Comparison of ENCODE assay signal across 12 cellular contexts in the genomic region with DNA sequence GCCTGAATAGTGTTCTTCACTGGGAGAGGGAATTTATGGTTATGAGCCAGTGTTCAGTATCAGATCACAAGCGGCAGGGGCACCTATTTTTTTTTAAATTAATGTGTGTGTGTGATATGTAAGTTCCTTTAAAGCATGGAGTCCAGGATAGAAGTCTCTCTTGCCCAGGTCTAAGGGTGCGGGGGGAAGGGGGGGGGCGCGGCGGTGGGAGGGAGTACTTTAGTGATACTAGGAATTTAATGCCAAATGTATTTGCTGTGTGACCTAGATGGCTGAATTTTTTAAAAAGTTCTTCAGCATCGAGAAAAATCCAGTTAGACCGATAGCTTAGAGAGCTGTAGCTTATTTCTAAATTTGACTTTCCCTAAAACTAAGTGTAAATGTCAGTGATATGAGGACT. TPM values are rescaled to one million over a fixed set of nuclear protein-coding genes. Genes with fewer than 3 reads are reported as not detected.
DNase-seq lines count a peak whose midpoint lies in the region; ATAC-seq and TF ChIP-seq lines count a peak whose summit lies in the region.
"Had no signal": no experiment of that assay in that cellular context is flagged by ENCODE, and none has a peak within 500 bp of the region (broad histone marks: within the 10 kb centered on the region; RNA-seq: fewer than 3 reads in every experiment).

No MANE protein-coding gene starts in this region.

- no peak overlapping the region for H3K4me3 ChIP-seq in breast epithelium
- no peak overlapping the region for H3K4me3 ChIP-seq in transverse colon

- no peak for DNase-seq in activated naive CD8-positive, alpha-beta T cell treated with anti-CD3 and anti-CD28 coated beads, Interleukin-2, amount 50 U/mL, for 24 hours
- DNase-seq in breast epithelium (ENCODE audit: low spot score in 2 of 2) (no peak), mesothelial cell of epicardium (ENCODE audit: low spot score in 2 of 2, unreplicated experiment in 2 of 2) (no peak), transverse colon (no peak), 8988T (no peak), NCI-H187 (lab: John Stamatoyannopoulos, UW) (no peak)
- DNase-seq: activated CD8-positive, alpha-beta memory T cell treated with anti-CD3 and anti-CD28 coated beads, Interleukin-2, amount 50 U/mL, for 48 hours; GDM1; NCI-H69 had no signal

- H3K27ac Mint-ChIP-seq in activated naive CD8-positive, alpha-beta T cell: no peak overlapping the region
- no peak overlapping the region for H3K27ac Mint-ChIP-seq in activated naive CD8-positive, alpha-beta T cell treated with anti-CD3 and anti-CD28 coated beads, Interleukin-2, amount 50 U/mL, for 24 hours
- peak overlapping the region; percentile 45 for H3K27ac Mint-ChIP-seq in mesothelial cell of epicardium

- H3K36me3 ChIP-seq in breast epithelium (no peaks in the 10 kb centered on the region), transverse colon (no peaks in the 10 kb centered on the region)

- H3K27me3 ChIP-seq in breast epithelium: no peaks in the 10 kb centered on the region
- no peaks in the 10 kb centered on the region for H3K27me3 ChIP-seq in transverse colon

- no peak for TF ChIP-seq EP300 in transverse colon (IDR thresholded peaks at IDR 0.05; ENCODE audit: low read depth)

- peak overlapping the region; percentile 91 for H3K4me3 Mint-ChIP-seq in activated naive CD8-positive, alpha-beta T cell
- H3K4me3 Mint-ChIP-seq in activated naive CD8-positive, alpha-beta T cell treated with anti-CD3 and anti-CD28 coated beads, Interleukin-2, amount 50 U/mL, for 24 hours: no peak overlapping the region
- H3K4me3 Mint-ChIP-seq in mesothelial cell of epicardium: peak overlapping the region; percentile 85

- TF ChIP-seq CTCF in breast epithelium (IDR thresholded peaks at IDR 0.05) (no peak), mesothelial cell of epicardium (IDR thresholded peaks at IDR 0.05; ENCODE audit: unreplicated experiment) (no peak), transverse colon (IDR thresholded peaks at IDR 0.05) (no peak)

- peaks cover 12% of the 10 kb centered on the region for H3K4me1 Mint-ChIP-seq in activated naive CD8-positive, alpha-beta T cell (ENCODE audit: low read depth)
- peaks cover 21% of the 10 kb centered on the region for H3K4me1 Mint-ChIP-seq in activated naive CD8-positive, alpha-beta T cell treated with anti-CD3 and anti-CD28 coated beads, Interleukin-2, amount 50 U/mL, for 24 hours
- H3K4me1 Mint-ChIP-seq in mesothelial cell of epicardium: peaks cover 35% of the 10 kb centered on the region

- no peak for ATAC-seq in activated naive CD8-positive, alpha-beta T cell treated with anti-CD3 and anti-CD28 coated beads, Interleukin-2, amount 50 U/mL, for 24 hours
- ATAC-seq in HG03135 (IDR thresholded peaks at IDR 0.05; ENCODE audit: unreplicated experiment): no peak

- H3K9me3 Mint-ChIP-seq in activated naive CD8-positive, alpha-beta T cell (ENCODE audit: low read depth): no peaks in the 10 kb centered on the region
- no peaks in the 10 kb centered on the region for H3K9me3 Mint-ChIP-seq in activated naive CD8-positive, alpha-beta T cell treated with anti-CD3 and anti-CD28 coated beads, Interleukin-2, amount 50 U/mL, for 24 hours
- no peaks in the 10 kb centered on the region for H3K9me3 Mint-ChIP-seq in mesothelial cell of epicardium
- H3K9me3 Mint-ChIP-seq: central memory CD8-positive, alpha-beta T cell had no signal

- peaks cover 38% of the 10 kb centered on the region for H3K27me3 Mint-ChIP-seq in activated naive CD8-positive, alpha-beta T cell
- H3K27me3 Mint-ChIP-seq in activated naive CD8-positive, alpha-beta T cell treated with anti-CD3 and anti-CD28 coated beads, Interleukin-2, amount 50 U/mL, for 24 hours: peaks cover 55% of the 10 kb centered on the region
- H3K27me3 Mint-ChIP-seq in mesothelial cell of epicardium (ENCODE audit: low read depth): no peaks in the 10 kb centered on the region

- peaks cover 2% of the 10 kb centered on the region for H3K36me3 Mint-ChIP-seq in activated naive CD8-positive, alpha-beta T cell
- H3K36me3 Mint-ChIP-seq in activated naive CD8-positive, alpha-beta T cell treated with anti-CD3 and anti-CD28 coated beads, Interleukin-2, amount 50 U/mL, for 24 hours (ENCODE audit: low read depth): peaks cover 2% of the 10 kb centered on the region
- H3K36me3 Mint-ChIP-seq in mesothelial cell of epicardium: no peaks in the 10 kb centered on the region

- 92 to 93% methylated on average over 3 to 7 of the region's 7 CpGs for WGBS in transverse colon (ENCODE audit: low coverage in 1 of 2), 2 donors

- H3K4me1 ChIP-seq in breast epithelium (no peaks in the 10 kb centered on the region), transverse colon (peaks cover 4 to 48% (median 23%) of the 10 kb centered on the region in 4 donors)

- TF ChIP-seq POLR2A in breast epithelium (IDR thresholded peaks at IDR 0.05): no peak
- TF ChIP-seq POLR2A in transverse colon (IDR thresholded peaks at IDR 0.05): no peak

- in situ Hi-C loops in transverse colon (cut with MboI; ENCODE audit: low pct_ligation_motif_present in 1 of 4, low pct_unique_long_range_greater_than_20kb in 1 of 4, low sequenced_read_pairs in 3 of 4): loop anchor here in 1 of 4 donors (10.0 kb wide), 1 partner anchor 250 kb away; no protein-coding TSS in a partner anchor

- intact Hi-C loops in breast epithelium (cut with DNase I; ENCODE audit: low total_unique reads) (no loop called here), transverse colon (cut with DNase I; ENCODE audit: low total_unique reads) (no loop called here)

- H3K9me3 ChIP-seq in breast epithelium: no peaks in the 10 kb centered on the region
- no peaks in the 10 kb centered on the region for H3K9me3 ChIP-seq in transverse colon

- H3K27ac ChIP-seq in breast epithelium (peak overlapping the region; percentile 96 to 99), transverse colon (peak overlapping the region; percentile 96 to 97 (median 97))

RNA-seq across cellular contexts. Expression of a gene that starts 1.5 kb away (rescaled TPM):
- total RNA-seq in breast epithelium (10 to 100 TPM; 30.5 to 58.8 (median 46.7) TPM), mesothelial cell of epicardium (28.1 to 30.5 TPM (median 28.7 TPM) in 3 replicates), transverse colon (10 to 100 TPM; 25.8 to 45.4 (median 29.2) TPM)
